ENCODE assay signal across 27 cellular contexts in the genomic region with DNA sequence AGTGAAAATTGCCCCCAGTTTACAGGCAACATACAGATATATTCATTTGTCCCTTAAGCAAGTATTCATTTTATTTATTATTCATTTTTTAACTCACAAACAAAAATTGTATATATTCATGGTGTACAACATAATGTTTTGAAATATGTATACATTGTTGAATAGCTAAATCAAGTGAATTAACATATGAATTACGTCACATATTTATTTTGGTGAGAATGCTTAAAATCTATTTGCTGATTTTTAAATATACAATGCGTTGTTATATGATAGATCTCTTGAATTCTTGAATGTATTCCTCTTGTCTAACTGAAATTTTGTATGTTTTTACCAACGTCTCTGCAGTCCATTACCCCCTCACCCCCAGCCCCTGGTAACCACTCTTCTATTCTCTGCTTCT.
"Had no signal": no experiment of that assay in that cellular context is flagged by ENCODE, and none has a peak within 500 bp of the region (broad histone marks: within the 10 kb centered on the region; RNA-seq: fewer than 3 reads in every experiment).

No MANE protein-coding gene starts in this region.

- FAIRE-seq: urothelium cell line had no signal

- H3K9me3 ChIP-seq: suprapubic skin, testis, thyroid gland, tibial artery, transverse colon, upper lobe of right lung, uterus, vagina had no signal

- H3K27ac ChIP-seq: stomach, suprapubic skin, testis, thoracic aorta, thyroid gland, tibial artery, tibial nerve, transverse colon, upper lobe of left lung, upper lobe of right lung, uterus, vagina had no signal

- H3K27me3 ChIP-seq: stomach, testis, thyroid gland, tibial artery, tibial nerve, transverse colon, upper lobe of left lung, upper lobe of right lung, uterus, vagina had no signal

- H3K4me1 ChIP-seq: stomach, suprapubic skin, testis, thyroid gland, tibial nerve, transverse colon, upper lobe of left lung, upper lobe of right lung, uterus, vagina had no signal

- ATAC-seq: stimulated activated effector memory CD8-positive, alpha-beta T cell treated with anti-CD3 and anti-CD28 coated beads, Interleukin-12 subunit alpha, Interleukin-12 subunit beta, amount 100 ng/mL, for 72 hours; stimulated activated memory B cell treated with anti-CD40 and anti-IgM and Interleukin-4, amounts not matched to agents 10 μg/mL and 1 μg/mL and 100 μg/mL, for 72 hours; stimulated activated naive B cell treated with anti-CD40 and anti-IgM and Interleukin-4, amounts not matched to agents 10 μg/mL and 1 μg/mL and 100 μg/mL, for 72 hours; stimulated activated naive CD8-positive, alpha-beta T cell treated with anti-CD3 and anti-CD28 coated beads, Interleukin-15, amount 100 ng/mL, for 72 hours; stimulated activated naive CD8-positive, alpha-beta T cell treated with anti-CD3 and anti-CD28 coated beads, Interleukin-15, Interleukin-2, amounts not matched to agents 100 U/mL and 50 U/mL, for 24 hours; upper lobe of right lung had no signal

- H3K4me3 ChIP-seq: stomach, suprapubic skin, testis, thoracic aorta, thyroid gland, tibial artery, tibial nerve, transverse colon, upper lobe of left lung, upper lobe of right lung, uterus, vagina had no signal

- H3K36me3 ChIP-seq: stomach, suprapubic skin, thoracic aorta, thyroid gland, tibial artery, tibial nerve, transverse colon, upper lobe of left lung, upper lobe of right lung, uterus, vagina had no signal

- DNase-seq: stimulated activated CD4-positive, alpha-beta T cell treated with anti-CD3 and anti-CD28 coated beads, Interleukin-2, amount 100 ng/mL, for 48 hours; stimulated activated CD4-positive, alpha-beta T cell treated with anti-CD3 and anti-CD28 coated beads, Interleukin-4, amount 100 ng/mL, for 1 hour; stimulated activated CD4-positive, alpha-beta T cell treated with anti-CD3 and anti-CD28 coated beads, Interleukin-4, amount 100 ng/mL, for 24 hours; stimulated activated CD4-positive, alpha-beta T cell treated with anti-CD3 and anti-CD28 coated beads, Interleukin-4, amount 100 ng/mL, for 4 hours; stimulated activated CD8-positive, alpha-beta memory T cell treated with anti-CD3 and anti-CD28 coated beads, Interleukin-4, amount 100 ng/mL, for 48 hours; stimulated activated naive B cell treated with anti-CD40 and anti-IgM and Interleukin-4, amounts not matched to agents 10 μg/mL and 1 μg/mL and 100 μg/mL, for 72 hours; stimulated activated naive CD4-positive, alpha-beta T cell; stimulated activated naive CD4-positive, alpha-beta T cell treated with Interleukin-2 at 50 U/mL for 16 hours; stimulated activated naive CD8-positive, alpha-beta T cell treated with anti-CD3 and anti-CD28 coated beads, Interleukin-15, amount 100 ng/mL, for 72 hours; stimulated activated naive CD8-positive, alpha-beta T cell treated with anti-CD3 and anti-CD28 coated beads, Interleukin-15, Interleukin-2, amounts not matched to agents 100 U/mL and 50 U/mL, for 24 hours; stomach; substantia nigra; testis; thyroid gland; tibial artery; transverse colon; trophoblast cell; upper lobe of left lung; upper lobe of right lung; uterus had no signal
